8 cellular contexts compared by ENCODE assay signal in genomic region chr20:35277531-35278395, GRCh38. TPM values are rescaled to one million over a fixed set of nuclear protein-coding genes. Genes with fewer than 3 reads are reported as not detected.
DNase-seq lines count a peak whose midpoint lies in the region; ATAC-seq, FAIRE-seq and TF ChIP-seq lines count a peak whose summit lies in the region.

Gene MMP24OS (minus strand): TSS chr20:35278122. CDS start chr20:35277929, 193 bp downstream.

- TF ChIP-seq CTCF in D721Med (IDR thresholded peaks at IDR 0.05; ENCODE audit: insufficient read depth, missing control alignments) (peak; percentile 15), PC-3 (conservative IDR thresholded peaks at IDR 0.05; ENCODE audit: low read depth, low read length) (peak; percentile 18; the same call in 1 of the 2 replicates), esophagus squamous epithelium (IDR thresholded peaks at IDR 0.05) (peak in 2 of 6 experiments; percentile 8 to 17)

- peak in 3 of 4 donors; percentile 85 to 94 (median 91) for TF ChIP-seq POLR2A in esophagus squamous epithelium (IDR thresholded peaks at IDR 0.05)

- peak within 1 kb of the TSS; percentile 86 for H3K9ac ChIP-seq in PC-3 (ENCODE audit: low read length)

- H3K9me3 ChIP-seq in PC-3 (ENCODE audit: low read length) (no peaks in the 10 kb centered on the region), esophagus squamous epithelium (no peaks in the 10 kb centered on the region)

- H3K4me3 ChIP-seq in PC-3 (ENCODE audit: low read length) (peak within 1 kb of the TSS; percentile 84), esophagus squamous epithelium (peak within 1 kb of the TSS; percentile 64 to 94 (median 84))

- intact Hi-C loops in PC-3 (cut with micrococcal nuclease), result no loop called here
- intact Hi-C loops in esophagus squamous epithelium (cut with DNase I), result no loop called here

- H3K27me3 ChIP-seq in PC-3 (ENCODE audit: low read length) (no peaks in the 10 kb centered on the region), esophagus squamous epithelium (no peaks in the 10 kb centered on the region)

- H3K4me1 ChIP-seq in PC-3 (ENCODE audit: insufficient read depth, low read length) (peaks cover 12% of the 10 kb centered on the region), esophagus squamous epithelium (peaks cover 10 to 69% (median 24%) of the 10 kb centered on the region in 3 donors)

- no peak for FAIRE-seq in D721Med (lab: Jason Lieb, UNC)

- H3K27ac ChIP-seq in PC-3 (ENCODE audit: low read length) (peak within 1 kb of the TSS; percentile 68), esophagus squamous epithelium (peak within 1 kb of the TSS; percentile 96 to 99 (median 98))

- peak within 1 kb of the TSS; percentile 48; the same call in 1 of the 2 replicates for H2AFZ ChIP-seq in PC-3 (ENCODE audit: low read length)

- peaks cover 35% of the 10 kb centered on the region for H3K79me2 ChIP-seq in PC-3 (ENCODE audit: low read length)

- peak within 1 kb of the TSS; percentile 96 for H3K4me2 ChIP-seq in PC-3 (ENCODE audit: low read length)

- peak; percentile 62 for ATAC-seq in GM21360 (IDR thresholded peaks at IDR 0.05; ENCODE audit: unreplicated experiment)
- ATAC-seq in PC-3, result peak; percentile 90

- POLR2A ChIA-PET in PC-3 (lab: Charles Lee; ENCODE audit: unreplicated experiment), result interaction anchor here (0.6 to 1.4 kb wide), 4 partner anchors 28 to 404 kb away, joined by 3 to 6 read pairs (median 3); no protein-coding TSS in a partner anchor

- H3K36me3 ChIP-seq in PC-3 (ENCODE audit: low read depth, low read length), result peaks cover 41% of the 10 kb centered on the region
- H3K36me3 ChIP-seq in esophagus squamous epithelium, result peaks cover 19 to 82% (median 19%) of the 10 kb centered on the region in 3 donors

- peaks cover 20% of the 10 kb centered on the region for H3F3A ChIP-seq in PC-3 (ENCODE audit: low read length, unreplicated experiment)

- no peaks in the 10 kb centered on the region for H3K9me2 ChIP-seq in PC-3 (replicated peaks; ENCODE audit: low read length)

- 0% methylated on average over 2 of the region's 76 CpGs; no CpG with 5 or more reads in 1 of the 2 donors for WGBS in esophagus squamous epithelium, 2 donors

- DNase-seq in D721Med (ENCODE audit: insufficient read length, low spot score) (peak; percentile 89), HUDEP-2 (lab: John Stamatoyannopoulos, UW; ENCODE audit: unreplicated experiment in 76 of 76) (peak in 73 of 76 experiments; percentile 33 to 90 (median 76)), PC-3 (peak; percentile 91), esophagus squamous epithelium (lab: John Stamatoyannopoulos, UW) (peak; percentile 25), myocyte (ENCODE audit: low read depth) (peak; percentile 93)
- peak; percentile 93 to 94 for DNase-seq in activated T-cell treated with anti-CD3 and anti-CD28 coated beads, Interleukin-2, amount 50 U/mL, for 48 hours
- DNase-seq in stimulated activated CD8-positive, alpha-beta memory T cell treated with anti-CD3 and anti-CD28 coated beads, Interleukin-7, amount 100 ng/mL, for 4 hours (ENCODE audit: low read depth in 2 of 2), result peak; percentile 72 to 85

- CTCF ChIA-PET in PC-3 (lab: Charles Lee), result interaction anchor here (0.6 to 0.7 kb wide), 3 partner anchors 14 to 552 kb away, joined by 3 to 5 read pairs (median 4); no protein-coding TSS in a partner anchor

- H4K20me1 ChIP-seq in PC-3 (ENCODE audit: low read length), result peaks cover 7% of the 10 kb centered on the region; the same call in 1 of the 2 replicates

- BruUV-seq in PC-3 (replicated peaks; lab: Mats Ljungman, UMichigan), result no TSS peak

RNA-seq across cellular contexts. Expression of gene MMP24OS, which starts in this region (rescaled TPM):
- 19.5 and 22.7 TPM in 2 replicates for total RNA-seq in PC-3 (2014; rRNA removed)
- 10 to 100 TPM; 12.8 to 21.5 (median 18.7) TPM for total RNA-seq in esophagus squamous epithelium
- 18.9 and 21.4 TPM in 2 replicates for total RNA-seq in myocyte
- polyA plus RNA-seq in myocyte (2012), result 84.6 TPM

Comparison
In these comparisons a context has a peak if more than half of its experiments do, and no peak if none do; other contexts are left out.
1. Peak in every context shown above with its lines: DNase-seq, ATAC-seq, H3K4me3 ChIP-seq and H3K27ac ChIP-seq.
2. DNase-seq: peak in every context shown above with its lines; median percentile 94 in activated T-cell treated with anti-CD3 and anti-CD28 coated beads, Interleukin-2, amount 50 U/mL, for 48 hours; 93 in myocyte; 91 in PC-3; 89 in D721Med; 78 in stimulated activated CD8-positive, alpha-beta memory T cell treated with anti-CD3 and anti-CD28 coated beads, Interleukin-7, amount 100 ng/mL, for 4 hours; 76 in HUDEP-2; 25 in esophagus squamous epithelium.